ENCODE assay signal across 21 cellular contexts in genomic region chr14:55641954-55642353, GRCh38.
"Had no signal": no experiment of that assay in that cellular context is flagged by ENCODE, and none has a peak within 500 bp of the region (broad histone marks: within the 10 kb centered on the region; RNA-seq: fewer than 3 reads in every experiment).

No MANE protein-coding gene starts in this region.

- H3K27me3 ChIP-seq: esophagus squamous epithelium, heart right ventricle, neural progenitor cell, right lobe of liver, tibial nerve, upper lobe of left lung had no signal

- DNase-seq: cortex of kidney; effector memory CD8-positive, alpha-beta T cell; erythroblast; esophagus squamous epithelium; foreskin melanocyte; glutamatergic neuron; heart right ventricle; hypothalamus; mesenchymal stem cell; midbrain; naive thymus-derived CD4-positive, alpha-beta T cell; right lobe of liver; small intestine; stimulated activated CD4-positive, alpha-beta T cell treated with anti-CD3 and anti-CD28 coated beads, Interleukin-15, amount 100 ng/mL, for 24 hours; stimulated activated CD4-positive, alpha-beta T cell treated with anti-CD3 and anti-CD28 coated beads, Interleukin-2, amount 100 ng/mL, for 48 hours; stimulated activated naive B cell treated with anti-CD40 and anti-IgM and Interleukin-4, amounts not matched to agents 10 μg/mL and 1 μg/mL and 100 μg/mL, for 72 hours; upper lobe of left lung had no signal

- H3K9ac ChIP-seq: neural progenitor cell, parathyroid adenoma had no signal

- H3K27ac ChIP-seq: esophagus squamous epithelium, neural progenitor cell, parathyroid adenoma, right lobe of liver, thoracic aorta, tibial nerve, upper lobe of left lung had no signal

- ATAC-seq: effector memory CD8-positive, alpha-beta T cell; naive thymus-derived CD4-positive, alpha-beta T cell; right lobe of liver; stimulated activated naive B cell treated with anti-CD40 and anti-IgM and Interleukin-4, amounts not matched to agents 10 μg/mL and 1 μg/mL and 100 μg/mL, for 72 hours had no signal

- H3K4me1 ChIP-seq: esophagus squamous epithelium, neural progenitor cell, parathyroid adenoma, right lobe of liver, upper lobe of left lung had no signal

- H3K9me3 ChIP-seq: esophagus squamous epithelium, heart right ventricle, right lobe of liver, thoracic aorta, tibial nerve, upper lobe of left lung had no signal

- H3K4me3 ChIP-seq: esophagus squamous epithelium, heart right ventricle, neural progenitor cell, right lobe of liver, thoracic aorta, tibial nerve, upper lobe of left lung had no signal
